ENCODE assay signal across 2 cellular contexts in the genomic region with DNA sequence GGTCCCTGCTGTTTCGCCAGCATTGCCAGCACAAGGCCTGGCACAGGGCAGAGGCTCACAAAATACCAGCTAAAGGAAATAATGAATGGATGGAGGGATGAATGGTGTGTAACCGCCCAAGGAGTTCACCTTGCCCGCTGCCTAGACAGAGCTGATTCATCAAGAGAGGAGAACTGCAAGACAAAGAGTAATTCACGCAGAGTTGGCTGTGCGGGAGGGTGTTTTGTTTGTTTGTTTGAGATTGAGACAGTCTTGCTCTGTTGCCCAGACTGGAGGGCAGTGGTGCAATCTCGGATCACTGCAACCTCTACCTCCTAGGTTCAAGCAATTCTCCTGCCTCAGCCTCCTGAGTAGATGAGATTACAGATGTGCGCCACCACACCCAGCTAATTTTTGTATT.
TF ChIP-seq lines count a peak whose summit lies in the region.

No MANE protein-coding gene starts in this region.

TF ChIP-seq in WTC11, 78 proteins besides CTCF, POLR2A, EP300 and RAD21:
- TF ChIP-seq ATF1 (CRISPR knock-in tag; IDR thresholded peaks at IDR 0.05) (no peak), TP53 (CRISPR knock-in tag; IDR thresholded peaks at IDR 0.05) (no peak), ZNF121 (CRISPR knock-in tag; IDR thresholded peaks at IDR 0.05) (no peak), CREM (CRISPR knock-in tag; IDR thresholded peaks at IDR 0.05) (no peak), SMAD3 (CRISPR knock-in tag; IDR thresholded peaks at IDR 0.05; ENCODE audit: borderline replicate concordance) (no peak), SP1 (CRISPR knock-in tag; conservative IDR thresholded peaks at IDR 0.05) (no peak), RELA (CRISPR knock-in tag; IDR thresholded peaks at IDR 0.05; ENCODE audit: borderline replicate concordance) (no peak), FOXJ3 (CRISPR knock-in tag; IDR thresholded peaks at IDR 0.05; ENCODE audit: borderline replicate concordance) (no peak), NFE2L1 (CRISPR knock-in tag; IDR thresholded peaks at IDR 0.05) (no peak)
- TF ChIP-seq, protein P1, sequence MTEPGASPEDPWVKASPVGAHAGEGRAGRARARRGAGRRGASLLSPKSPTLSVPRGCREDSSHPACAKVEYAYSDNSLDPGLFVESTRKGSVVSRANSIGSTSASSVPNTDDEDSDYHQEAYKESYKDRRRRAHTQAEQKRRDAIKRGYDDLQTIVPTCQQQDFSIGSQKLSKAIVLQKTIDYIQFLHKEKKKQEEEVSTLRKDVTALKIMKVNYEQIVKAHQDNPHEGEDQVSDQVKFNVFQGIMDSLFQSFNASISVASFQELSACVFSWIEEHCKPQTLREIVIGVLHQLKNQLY (CRISPR knock-in tag; IDR thresholded peaks at IDR 0.05) = no peak
- TF ChIP-seq, protein P2, sequence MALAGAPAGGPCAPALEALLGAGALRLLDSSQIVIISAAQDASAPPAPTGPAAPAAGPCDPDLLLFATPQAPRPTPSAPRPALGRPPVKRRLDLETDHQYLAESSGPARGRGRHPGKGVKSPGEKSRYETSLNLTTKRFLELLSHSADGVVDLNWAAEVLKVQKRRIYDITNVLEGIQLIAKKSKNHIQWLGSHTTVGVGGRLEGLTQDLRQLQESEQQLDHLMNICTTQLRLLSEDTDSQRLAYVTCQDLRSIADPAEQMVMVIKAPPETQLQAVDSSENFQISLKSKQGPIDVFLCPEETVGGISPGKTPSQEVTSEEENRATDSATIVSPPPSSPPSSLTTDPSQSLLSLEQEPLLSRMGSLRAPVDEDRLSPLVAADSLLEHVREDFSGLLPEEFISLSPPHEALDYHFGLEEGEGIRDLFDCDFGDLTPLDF (CRISPR knock-in tag; IDR thresholded peaks at IDR 0.05) = no peak
- TF ChIP-seq, protein P3, sequence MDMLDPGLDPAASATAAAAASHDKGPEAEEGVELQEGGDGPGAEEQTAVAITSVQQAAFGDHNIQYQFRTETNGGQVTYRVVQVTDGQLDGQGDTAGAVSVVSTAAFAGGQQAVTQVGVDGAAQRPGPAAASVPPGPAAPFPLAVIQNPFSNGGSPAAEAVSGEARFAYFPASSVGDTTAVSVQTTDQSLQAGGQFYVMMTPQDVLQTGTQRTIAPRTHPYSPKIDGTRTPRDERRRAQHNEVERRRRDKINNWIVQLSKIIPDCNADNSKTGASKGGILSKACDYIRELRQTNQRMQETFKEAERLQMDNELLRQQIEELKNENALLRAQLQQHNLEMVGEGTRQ (CRISPR knock-in tag; IDR thresholded peaks at IDR 0.05) = no peak
- TF ChIP-seq, protein P4, sequence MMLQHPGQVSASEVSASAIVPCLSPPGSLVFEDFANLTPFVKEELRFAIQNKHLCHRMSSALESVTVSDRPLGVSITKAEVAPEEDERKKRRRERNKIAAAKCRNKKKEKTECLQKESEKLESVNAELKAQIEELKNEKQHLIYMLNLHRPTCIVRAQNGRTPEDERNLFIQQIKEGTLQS (CRISPR knock-in tag; conservative IDR thresholded peaks at IDR 0.05) = no peak
TF ChIP-seq in WTC11: peak in this region for 0.

TF ChIP-seq in endothelial cell of umbilical vein, 7 proteins besides CTCF, POLR2A, EP300 and RAD21:
- TF ChIP-seq MYC (IDR thresholded peaks at IDR 0.05; ENCODE audit: low read depth, low read length) = no peak
- no peak for TF ChIP-seq JUN (IDR thresholded peaks at IDR 0.05; ENCODE audit: borderline replicate concordance, insufficient read depth, insufficient read length, low read depth)
